Comparison of ENCODE assay signal across 9 cellular contexts in genomic region chr2:183348492-183348891, GRCh38.
DNase-seq lines count a peak whose midpoint lies in the region; ATAC-seq lines count a peak whose summit lies in the region.
"Had no signal": no experiment of that assay in that cellular context is flagged by ENCODE, and none has a peak within 500 bp of the region (broad histone marks: within the 10 kb centered on the region; RNA-seq: fewer than 3 reads in every experiment).

No MANE protein-coding gene starts in this region.

- H3K4me3 ChIP-seq in MG63, result no peak overlapping the region

- H3K36me3 Mint-ChIP-seq in activated T-cell treated with anti-CD3 and anti-CD28 coated beads, Interleukin-2, amount 50 U/mL, for 72 hours (ENCODE audit: insufficient read depth in 2 of 2), result no peaks in the 10 kb centered on the region

- H3K4me1 Mint-ChIP-seq in activated T-cell treated with anti-CD3 and anti-CD28 coated beads, Interleukin-2, amount 50 U/mL, for 72 hours (ENCODE audit: low read depth), result no peaks in the 10 kb centered on the region

- no peaks in the 10 kb centered on the region for H3K9me3 Mint-ChIP-seq in activated T-cell treated with anti-CD3 and anti-CD28 coated beads, Interleukin-2, amount 50 U/mL, for 72 hours

- H3K4me3 Mint-ChIP-seq in activated T-cell treated with anti-CD3 and anti-CD28 coated beads, Interleukin-2, amount 50 U/mL, for 72 hours, result no peak overlapping the region

- H3K36me3 ChIP-seq in MG63, result no peaks in the 10 kb centered on the region

- H3K27me3 Mint-ChIP-seq in activated T-cell treated with anti-CD3 and anti-CD28 coated beads, Interleukin-2, amount 50 U/mL, for 72 hours (ENCODE audit: low read depth), result no peaks in the 10 kb centered on the region
- H3K27me3 Mint-ChIP-seq: B cell had no signal

- DNase-seq in NCI-H774 (lab: John Stamatoyannopoulos, UW) (peak; percentile 13), KBM-7 (no peak), MG63 (no peak)
- no peak for DNase-seq in stimulated activated CD4-positive, alpha-beta T cell treated with anti-CD3 and anti-CD28 coated beads, Interleukin-2, amount 100 ng/mL, for 24 hours
- DNase-seq in activated T-cell treated with anti-CD3 and anti-CD28 coated beads, Interleukin-2, amount 50 U/mL, for 72 hours, result no peak

- no peaks in the 10 kb centered on the region for H3K27me3 ChIP-seq in MG63

- H3K27ac Mint-ChIP-seq in activated T-cell treated with anti-CD3 and anti-CD28 coated beads, Interleukin-2, amount 50 U/mL, for 72 hours, result no peak overlapping the region
- H3K27ac Mint-ChIP-seq: B cell had no signal

- no peaks in the 10 kb centered on the region for H3K9me3 ChIP-seq in MG63

- in situ Hi-C loops in KBM-7 (cut with MboI; ENCODE audit: low pct_unique_long_range_greater_than_20kb, low sequenced_read_pairs), result no loop called here

- ATAC-seq in GM18499 (IDR thresholded peaks at IDR 0.05; ENCODE audit: insufficient read depth, unreplicated experiment) (peak; percentile 82), GM19467 (IDR thresholded peaks at IDR 0.05; ENCODE audit: unreplicated experiment) (peak; percentile 67), HG03025 (IDR thresholded peaks at IDR 0.05; ENCODE audit: low FRiP score, unreplicated experiment) (peak; percentile 83)
- no peak for ATAC-seq in activated T-cell treated with anti-CD3 and anti-CD28 coated beads, Interleukin-2, amount 50 U/mL, for 72 hours (replicated peaks in 1 of 2)

Comparison
In these comparisons a context has a peak if more than half of its experiments do, and no peak if none do; other contexts are left out.
1. ATAC-seq: peak in GM18499 (single experiment), GM19467 (single experiment) and HG03025 (single experiment); none in activated T-cell treated with anti-CD3 and anti-CD28 coated beads, Interleukin-2, amount 50 U/mL, for 72 hours (0 of 2).